9 cellular contexts compared by ENCODE assay signal in the genomic region with DNA sequence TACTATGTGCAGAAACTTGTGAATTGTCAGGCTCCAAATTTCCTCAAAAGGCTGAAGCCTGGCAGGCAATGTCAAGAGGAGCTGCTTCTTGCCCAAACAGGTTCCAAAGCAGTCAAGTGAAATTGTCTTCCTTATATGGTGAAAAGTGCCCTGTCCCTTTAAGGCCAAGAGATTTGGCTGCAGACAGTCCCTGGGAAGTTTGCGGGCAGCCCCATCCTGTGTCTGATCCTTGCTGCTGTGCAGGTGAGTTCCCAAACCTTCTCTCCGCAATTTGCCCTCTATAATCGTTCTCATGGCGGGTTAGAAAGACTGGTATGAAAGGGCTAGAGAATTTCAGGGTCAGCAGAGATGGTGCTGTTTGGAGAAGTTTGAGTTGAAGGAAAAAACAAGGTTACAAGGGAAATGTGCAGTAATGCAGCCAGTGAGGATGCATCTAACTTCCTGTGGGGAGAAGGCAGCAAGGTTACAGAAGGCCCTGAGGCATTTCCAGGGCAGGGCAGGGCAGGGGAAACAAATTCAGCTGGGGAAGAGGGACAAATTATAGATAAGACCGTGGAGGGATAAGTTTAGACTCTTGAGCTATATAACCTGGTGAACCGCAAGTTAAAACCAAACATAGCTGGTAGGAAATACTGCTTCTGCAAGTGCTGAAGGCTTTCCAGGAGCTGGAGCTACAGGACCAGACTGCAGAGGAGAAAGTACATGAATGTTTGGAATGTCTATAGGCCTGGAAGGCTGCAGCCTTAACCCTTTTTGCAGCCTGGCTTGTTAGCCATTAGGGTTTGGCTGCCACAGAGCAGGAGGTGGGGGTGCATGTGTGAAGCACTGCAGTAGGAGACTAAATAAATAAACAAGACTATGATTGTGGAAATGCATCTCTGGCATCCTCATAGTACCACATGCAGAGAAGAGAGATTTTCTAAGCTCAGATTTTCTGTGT.
A peak's percentile ranks its signal among the peaks of the same experiment; 100 is the strongest.
DNase-seq lines count a peak whose midpoint lies in the region; ATAC-seq and TF ChIP-seq lines count a peak whose summit lies in the region.
"Had no signal": no experiment of that assay in that cellular context is flagged by ENCODE, and none has a peak within 500 bp of the region (broad histone marks: within the 10 kb centered on the region; RNA-seq: fewer than 3 reads in every experiment).

No MANE protein-coding gene starts in this region.

- no peak for TF ChIP-seq POLR2A in esophagus squamous epithelium (IDR thresholded peaks at IDR 0.05)

- H3K27ac ChIP-seq in esophagus squamous epithelium (peak overlapping the region; percentile 14 to 60 (median 27)), muscle layer of colon (ENCODE audit: low read depth, low read length) (peak overlapping the region; percentile 66), substantia nigra (ENCODE audit: low read depth, low read length, poor library complexity, severe bottlenecking) (no peak overlapping the region)

- intact Hi-C loops in esophagus squamous epithelium (cut with DNase I) = no loop called here

- peaks cover 0 to 17% (median 7%) of the 10 kb centered on the region in 3 donors for H3K4me1 ChIP-seq in esophagus squamous epithelium
- peaks cover 16% of the 10 kb centered on the region for H3K4me1 ChIP-seq in muscle layer of colon (ENCODE audit: insufficient read depth, low read length)

- no peaks in the 10 kb centered on the region for H3K27me3 ChIP-seq in esophagus squamous epithelium
- H3K27me3 ChIP-seq in muscle layer of colon (ENCODE audit: control insufficient read depth in 1 of 2, insufficient read depth in 2 of 2, low read length in 2 of 2) = no peaks in the 10 kb centered on the region

- H3K9me3 ChIP-seq in esophagus squamous epithelium = no peaks in the 10 kb centered on the region
- no peaks in the 10 kb centered on the region for H3K9me3 ChIP-seq in muscle layer of colon (ENCODE audit: low read length)

- DNase-seq in COLO829 (ENCODE audit: low spot score) (peak; percentile 30), NCI-H69 (lab: John Stamatoyannopoulos, UW) (peak; percentile 13), esophagus squamous epithelium (lab: John Stamatoyannopoulos, UW) (no peak), CD1c-positive myeloid dendritic cell (ENCODE audit: extremely low spot score) (no peak), superior temporal gyrus (ENCODE audit: extremely low spot score) (no peak), substantia nigra (lab: John Stamatoyannopoulos, UW) (no peak)
- DNase-seq: naive thymus-derived CD4-positive, alpha-beta T cell had no signal

- WGBS in esophagus squamous epithelium, 2 donors = 22 to 35% methylated on average over 6 of the region's 6 CpGs

- H3K4me3 ChIP-seq in esophagus squamous epithelium (peak overlapping the region in 3 of 4 donors; percentile 15 to 42 (median 31)), muscle layer of colon (ENCODE audit: low read depth in 1 of 2, low read length in 2 of 2) (peak overlapping the region; percentile 57 to 58)

- H3K36me3 ChIP-seq in esophagus squamous epithelium (no peaks in the 10 kb centered on the region), muscle layer of colon (ENCODE audit: insufficient read depth, low read length) (no peaks in the 10 kb centered on the region)

- no peak for ATAC-seq in HG03097 (IDR thresholded peaks at IDR 0.05; ENCODE audit: low FRiP score, unreplicated experiment)
- ATAC-seq: naive thymus-derived CD4-positive, alpha-beta T cell had no signal

- no peak for TF ChIP-seq CTCF in esophagus squamous epithelium (IDR thresholded peaks at IDR 0.05)

- no peak overlapping the region for H3K9ac ChIP-seq in muscle layer of colon (ENCODE audit: low read length)

Comparison
In these comparisons a context has a peak if more than half of its experiments do, and no peak if none do; other contexts are left out.
1. DNase-seq: peak in COLO829 (single experiment) and NCI-H69 (single experiment); none in esophagus squamous epithelium (single experiment), CD1c-positive myeloid dendritic cell (single experiment), superior temporal gyrus (single experiment) and substantia nigra (0 of 49).